In genomic region chr1:235341334-235341733, GRCh38 we compare ENCODE assay signal across 16 cellular contexts. TPM values are rescaled to one million over a fixed set of nuclear protein-coding genes. Genes with fewer than 3 reads are reported as not detected.
DNase-seq lines count a peak whose midpoint lies in the region; ATAC-seq and TF ChIP-seq lines count a peak whose summit lies in the region.
"Had no signal": no experiment of that assay in that cellular context is flagged by ENCODE, and none has a peak within 500 bp of the region (broad histone marks: within the 10 kb centered on the region; RNA-seq: fewer than 3 reads in every experiment).

No MANE protein-coding gene starts in this region.

- no peak for TF ChIP-seq POLR2A in thyroid gland (IDR thresholded peaks at IDR 0.05)

- ATAC-seq in CD4-positive, alpha-beta T cell (ENCODE audit: poor library complexity), result no peak
- no peak for ATAC-seq in GM23338
- ATAC-seq in GM18907 (IDR thresholded peaks at IDR 0.05; ENCODE audit: unreplicated experiment), result no peak
- ATAC-seq: GM12878 had no signal

- H3K9me3 ChIP-seq in cardiac muscle cell (ENCODE audit: low read depth) (no peaks in the 10 kb centered on the region), thyroid gland (no peaks in the 10 kb centered on the region)
- no peaks in the 10 kb centered on the region for H3K9me3 ChIP-seq in CD4-positive, alpha-beta T cell (ENCODE audit: control insufficient read depth, low read length)
- H3K9me3 ChIP-seq: BE2C, HAP-1 had no signal

- intact Hi-C loops in cardiac septum (cut with DNase I) (no loop called here), thyroid gland (cut with DNase I) (no loop called here)
- intact Hi-C loops in CD4-positive, alpha-beta T cell (cut with DNase I, micrococcal nuclease), result no loop called here

- H3K4me2 ChIP-seq in GM23338, result no peak overlapping the region

- peak overlapping the region; percentile 36 for H3K27ac Mint-ChIP-seq in CD4-positive, alpha-beta T cell
- no peak overlapping the region for H3K27ac Mint-ChIP-seq in GM23338
- H3K27ac Mint-ChIP-seq: CD4-positive, alpha-beta memory T cell had no signal

- H3K4me1 ChIP-seq in cardiac muscle cell (ENCODE audit: low read depth) (peaks cover 7% of the 10 kb centered on the region), GM23338 (ENCODE audit: insufficient read depth) (no peaks in the 10 kb centered on the region), thyroid gland (no peaks in the 10 kb centered on the region)
- H3K4me1 ChIP-seq: BE2C had no signal

- DNase-seq in cardiac muscle cell (ENCODE audit: low read depth in 1 of 2, low spot score in 1 of 2) (no peak), cardiac septum (ENCODE audit: low spot score) (no peak), GM23338 (ENCODE audit: low spot score) (no peak), thyroid gland (no peak), SHP77 (lab: John Stamatoyannopoulos, UW) (no peak)
- DNase-seq in CD4-positive, alpha-beta T cell, result no peak
- DNase-seq: ACHN; BE2C; C1 segment of cervical spinal cord; CD4-positive, alpha-beta memory T cell; DND-41; EL had no signal

- CTCF ChIA-PET in CD4-positive, alpha-beta T cell (lab: Charles Lee), result interaction anchor here (0.7 to 1.4 kb wide), 3 partner anchors 17 to 119 kb away, joined by 3 to 4 read pairs (median 3); no protein-coding TSS in a partner anchor

- TF ChIP-seq CTCF in cardiac muscle cell (IDR thresholded peaks at IDR 0.05; ENCODE audit: low read depth, low read length) (no peak), GM23338 (conservative IDR thresholded peaks at IDR 0.05; ENCODE audit: low read depth in 2 of 2) (no peak), thyroid gland (IDR thresholded peaks at IDR 0.05) (no peak)
- no peak for TF ChIP-seq CTCF in CD4-positive, alpha-beta T cell (IDR thresholded peaks at IDR 0.05)

- no peaks in the 10 kb centered on the region; the same call in 1 of the 2 replicates for H4K20me1 ChIP-seq in GM23338 (replicated peaks; ENCODE audit: insufficient read depth)

- H3K79me2 ChIP-seq in GM23338 (replicated peaks; ENCODE audit: insufficient read depth), result 0 out of 2 replicates have a peak, but pooled peaks cover 5% of the 10 kb centered on the region

- no peak overlapping the region for H2AFZ ChIP-seq in GM23338

- WGBS in thyroid gland, 2 donors, result 25 to 29% methylated on average over 1 of the region's 1 CpG

- H3K4me3 ChIP-seq in cardiac muscle cell (no peak overlapping the region), GM23338 (no peak overlapping the region), thyroid gland (replicated peaks in 1 of 3) (no peak overlapping the region)
- H3K4me3 ChIP-seq: GM12878, HAP-1 had no signal

- H3K9me3 Mint-ChIP-seq in CD4-positive, alpha-beta T cell, result no peaks in the 10 kb centered on the region
- no peaks in the 10 kb centered on the region; the same call in 2 of the 3 replicates for H3K9me3 Mint-ChIP-seq in GM23338
- H3K9me3 Mint-ChIP-seq: CD4-positive, alpha-beta memory T cell had no signal

- peak overlapping the region; percentile 62 for H3K27ac ChIP-seq in cardiac muscle cell
- no peak overlapping the region for H3K27ac ChIP-seq in CD4-positive, alpha-beta T cell (ENCODE audit: low read depth, low read length)
- 0 out of 2 replicates have a peak overlapping the region, but pooled peaks have one; percentile 0 for H3K27ac ChIP-seq in GM23338 (ENCODE audit: low read depth)
- peak overlapping the region; percentile 2 to 38 (median 34) for H3K27ac ChIP-seq in thyroid gland
- H3K27ac ChIP-seq: HL-60 had no signal

- H3K27me3 ChIP-seq in cardiac muscle cell (no peaks in the 10 kb centered on the region), GM23338 (ENCODE audit: insufficient read depth) (no peaks in the 10 kb centered on the region), thyroid gland (no peaks in the 10 kb centered on the region)
- no peaks in the 10 kb centered on the region for H3K27me3 ChIP-seq in CD4-positive, alpha-beta T cell (ENCODE audit: control insufficient read depth, insufficient read depth, low read length)
- H3K27me3 ChIP-seq: BE2C had no signal

- no peaks in the 10 kb centered on the region for H3F3A ChIP-seq in GM23338 (replicated peaks; ENCODE audit: low read depth)

- peaks cover 17% of the 10 kb centered on the region for H3K4me1 Mint-ChIP-seq in CD4-positive, alpha-beta T cell (ENCODE audit: low read depth)
- no peaks in the 10 kb centered on the region for H3K4me1 Mint-ChIP-seq in GM23338

- peaks cover 67% of the 10 kb centered on the region for H3K36me3 Mint-ChIP-seq in CD4-positive, alpha-beta T cell (ENCODE audit: low read depth)
- H3K36me3 Mint-ChIP-seq in GM23338 (ENCODE audit: low read depth), result peaks cover 37% of the 10 kb centered on the region

- H3K36me3 ChIP-seq in cardiac muscle cell, result peaks cover 32% of the 10 kb centered on the region
- peaks cover 13% of the 10 kb centered on the region; the same call in 1 of the 2 replicates for H3K36me3 ChIP-seq in GM23338 (ENCODE audit: insufficient read depth)
- H3K36me3 ChIP-seq in thyroid gland, result peaks cover 0 to 11% of the 10 kb centered on the region in 2 donors

- H3K4me3 Mint-ChIP-seq in CD4-positive, alpha-beta T cell, result no peak overlapping the region
- no peak overlapping the region for H3K4me3 Mint-ChIP-seq in GM23338
- H3K4me3 Mint-ChIP-seq: CD4-positive, alpha-beta memory T cell had no signal

- H3K27me3 Mint-ChIP-seq in CD4-positive, alpha-beta T cell, result no peaks in the 10 kb centered on the region
- no peaks in the 10 kb centered on the region for H3K27me3 Mint-ChIP-seq in GM23338 (ENCODE audit: insufficient read depth, low read depth, poor library complexity)
- H3K27me3 Mint-ChIP-seq: CD4-positive, alpha-beta memory T cell had no signal

- no peaks in the 10 kb centered on the region for H3K9me2 ChIP-seq in GM23338 (ENCODE audit: insufficient read depth)

- POLR2A ChIA-PET in CD4-positive, alpha-beta T cell (lab: Charles Lee), result no interaction called here

TF ChIP-seq in GM23338, 12 proteins besides CTCF, POLR2A, EP300 and RAD21 (continues in another document):
- TF ChIP-seq JUNB (IDR thresholded peaks at IDR 0.05; ENCODE audit: unreplicated experiment) (no peak), CREB1 (CRISPR knock-in tag; IDR thresholded peaks at IDR 0.05; ENCODE audit: low read depth) (no peak), REST (IDR thresholded peaks at IDR 0.05; ENCODE audit: unreplicated experiment) (no peak), NANOG (IDR thresholded peaks at IDR 0.05; ENCODE audit: borderline replicate concordance) (no peak), ZNF331 (CRISPR knock-in tag; IDR thresholded peaks at IDR 0.05; ENCODE audit: low read depth) (no peak), POLR2AphosphoS5 (IDR thresholded peaks at IDR 0.05; ENCODE audit: low read depth) (no peak), EZH2 (IDR thresholded peaks at IDR 0.05; ENCODE audit: low read depth, unreplicated experiment) (no peak), ETS1 (IDR thresholded peaks at IDR 0.05) (no peak), STAT1 (IDR thresholded peaks at IDR 0.05; ENCODE audit: unreplicated experiment) (no peak)

RNA-seq across cellular contexts. Expression of gene GGPS1, which starts 13.0 kb away (rescaled TPM):
- total RNA-seq in cardiac muscle cell (14.9 and 17.4 TPM in 2 replicates), cardiac septum (36.2 TPM), thyroid gland (10 to 100 TPM; 24.3 to 42.7 (median 33.2) TPM)
- polyA plus RNA-seq in cardiac muscle cell (66.9 and 73.2 TPM in 2 replicates), GM23338 (2016; fragmentation: Nextera tagmentation; extraction: Ambion mirVana) (48.0 and 56.8 TPM in 2 replicates)
- 10 to 100 TPM; 20.6 to 20.9 TPM for total RNA-seq in CD4-positive, alpha-beta T cell
- 33.9 and 37.1 TPM in 2 replicates for total RNA-seq in GM23338 (2014; rRNA removed; shearing (Covaris generic))

RNA-seq across cellular contexts. Expression of gene ARID4B, which starts 13.4 kb away (rescaled TPM):
- total RNA-seq in cardiac muscle cell, result 37.9 and 74.6 TPM in 2 replicates
- 33.8 and 34.2 TPM in 2 replicates for polyA plus RNA-seq in cardiac muscle cell
- 17.6 TPM for total RNA-seq in cardiac septum
- total RNA-seq in CD4-positive, alpha-beta T cell, result 100 to 1,000 TPM; 127 to 130 TPM
- total RNA-seq in GM23338 (2014; rRNA removed; shearing (Covaris generic)), result 25.1 and 26.2 TPM in 2 replicates
- 45.0 and 59.8 TPM in 2 replicates for polyA plus RNA-seq in GM23338 (2016; fragmentation: Nextera tagmentation; extraction: Ambion mirVana)
- 10 to 100 TPM; 49.0 to 65.4 (median 52.5) TPM for total RNA-seq in thyroid gland

RNA-seq across cellular contexts. Expression of gene TBCE, which starts 25.9 kb away (rescaled TPM):
- 17.9 and 19.3 TPM in 2 replicates for total RNA-seq in cardiac muscle cell
- polyA plus RNA-seq in cardiac muscle cell, result 34.8 and 35.9 TPM in 2 replicates
- total RNA-seq in cardiac septum, result 15.2 TPM
- 1 to 10 TPM; 7.0 to 8.4 TPM for total RNA-seq in CD4-positive, alpha-beta T cell
- 42.7 and 45.6 TPM in 2 replicates for total RNA-seq in GM23338 (2014; rRNA removed; shearing (Covaris generic))
- 64.8 and 72.4 TPM in 2 replicates for polyA plus RNA-seq in GM23338 (2016; fragmentation: Nextera tagmentation; extraction: Ambion mirVana)
- total RNA-seq in thyroid gland, result 10 to 100 TPM; 38.0 to 50.3 (median 44.8) TPM
